ENCODE assay signal across 1 cellular context in genomic region chr14:23006544-23007419, GRCh38.
TF ChIP-seq lines count a peak whose summit lies in the region.

No MANE protein-coding gene starts in this region.

TF ChIP-seq in HepG2, 621 proteins besides CTCF, POLR2A, EP300 and RAD21 (continues in another document):
- TF ChIP-seq ZNF83 (CRISPR knock-in tag; IDR thresholded peaks at IDR 0.05; ENCODE audit: borderline replicate concordance) (peak; percentile 83; the same call in 1 of the 2 replicates), ZNF333 (CRISPR knock-in tag; IDR thresholded peaks at IDR 0.05; ENCODE audit: borderline replicate concordance) (peak; percentile 99; the same call in 1 of the 2 replicates), STAT5B (CRISPR knock-in tag; IDR thresholded peaks at IDR 0.05) (peak; percentile 88), ZNF512 (CRISPR knock-in tag; IDR thresholded peaks at IDR 0.05) (peak; percentile 46; the same call in 1 of the 2 replicates), E2F5 (CRISPR knock-in tag; conservative IDR thresholded peaks at IDR 0.05) (peak; percentile 86; the same call in 1 of the 2 replicates), TBX3 (IDR thresholded peaks at IDR 0.05; ENCODE audit: borderline replicate concordance) (peak; percentile 73; the same call in 1 of the 2 replicates), CSRNP1 (CRISPR knock-in tag; IDR thresholded peaks at IDR 0.05) (peak; percentile 100), SATB2 (CRISPR knock-in tag; IDR thresholded peaks at IDR 0.05) (peak; percentile 91; the same call in 1 of the 2 replicates), MAFF (IDR thresholded peaks at IDR 0.05; ENCODE audit: low read depth, low read length) (peak; percentile 75; the same call in 1 of the 2 replicates), TFAP4 (IDR thresholded peaks at IDR 0.05; ENCODE audit: borderline replicate concordance, low read depth) (peak; percentile 87; the same call in 1 of the 2 replicates), AHDC1 (CRISPR knock-in tag; IDR thresholded peaks at IDR 0.05; ENCODE audit: borderline replicate concordance) (no peak), ZNF513 (CRISPR knock-in tag; conservative IDR thresholded peaks at IDR 0.05) (0 out of 2 replicates have a peak, but pooled peaks have one; percentile 62), ZNF878 (CRISPR knock-in tag; IDR thresholded peaks at IDR 0.05) (peak; percentile 90; the same call in 1 of the 2 replicates), ZEB1 (IDR thresholded peaks at IDR 0.05; ENCODE audit: insufficient replicate concordance, low read depth) (peak; percentile 80), MAF1 (CRISPR knock-in tag; IDR thresholded peaks at IDR 0.05; ENCODE audit: borderline replicate concordance) (peak; percentile 96), HBP1 (CRISPR knock-in tag; IDR thresholded peaks at IDR 0.05; ENCODE audit: low read depth) (peak; percentile 99), STAG1 (CRISPR knock-in tag; IDR thresholded peaks at IDR 0.05) (peak; percentile 41; the same call in 1 of the 2 replicates), MLLT10 (CRISPR knock-in tag; IDR thresholded peaks at IDR 0.05) (peak; percentile 92), CBFB (CRISPR knock-in tag; IDR thresholded peaks at IDR 0.05) (peak; percentile 98), HOXA5 (CRISPR knock-in tag; IDR thresholded peaks at IDR 0.05) (peak; percentile 99), ZNF574 (CRISPR knock-in tag; IDR thresholded peaks at IDR 0.05) (peak; percentile 95), TFE3 (CRISPR knock-in tag; IDR thresholded peaks at IDR 0.05) (peak; percentile 97), ATAD3A (CRISPR knock-in tag; IDR thresholded peaks at IDR 0.05) (peak; percentile 95), ZNF709 (CRISPR knock-in tag; IDR thresholded peaks at IDR 0.05) (peak; percentile 100), ZNF17 (CRISPR knock-in tag; IDR thresholded peaks at IDR 0.05) (no peak), JUNB (CRISPR knock-in tag; IDR thresholded peaks at IDR 0.05; ENCODE audit: borderline replicate concordance) (peak; percentile 92), MYNN (CRISPR knock-in tag; IDR thresholded peaks at IDR 0.05; ENCODE audit: low read depth) (peak; percentile 91), ZFP91 (CRISPR knock-in tag; IDR thresholded peaks at IDR 0.05; ENCODE audit: borderline replicate concordance) (peak; percentile 98), MTA1 (CRISPR knock-in tag; IDR thresholded peaks at IDR 0.05; ENCODE audit: borderline replicate concordance) (peak; percentile 100), SP140L (CRISPR knock-in tag; IDR thresholded peaks at IDR 0.05; ENCODE audit: borderline replicate concordance) (peak; percentile 98; the same call in 1 of the 2 replicates), MIER3 (CRISPR knock-in tag; IDR thresholded peaks at IDR 0.05; ENCODE audit: borderline replicate concordance) (peak; percentile 95), CENPBD1 (CRISPR knock-in tag; IDR thresholded peaks at IDR 0.05; ENCODE audit: borderline replicate concordance, low read depth) (peak; percentile 98; the same call in 1 of the 2 replicates), ZNF670 (CRISPR knock-in tag; IDR thresholded peaks at IDR 0.05; ENCODE audit: borderline replicate concordance) (peak; percentile 97; the same call in 1 of the 2 replicates), MZF1 (CRISPR knock-in tag; IDR thresholded peaks at IDR 0.05; ENCODE audit: borderline replicate concordance) (peak; percentile 95; the same call in 1 of the 2 replicates), REL (CRISPR knock-in tag; conservative IDR thresholded peaks at IDR 0.05) (peak; percentile 100), KLF11 (CRISPR knock-in tag; IDR thresholded peaks at IDR 0.05) (peak; percentile 98), ZNF225 (CRISPR knock-in tag; IDR thresholded peaks at IDR 0.05) (peak; percentile 99), ARNT2 (CRISPR knock-in tag; IDR thresholded peaks at IDR 0.05; ENCODE audit: low read depth) (peak; percentile 99)
